ENCODE assay signal across 1 cellular context in the genomic region with DNA sequence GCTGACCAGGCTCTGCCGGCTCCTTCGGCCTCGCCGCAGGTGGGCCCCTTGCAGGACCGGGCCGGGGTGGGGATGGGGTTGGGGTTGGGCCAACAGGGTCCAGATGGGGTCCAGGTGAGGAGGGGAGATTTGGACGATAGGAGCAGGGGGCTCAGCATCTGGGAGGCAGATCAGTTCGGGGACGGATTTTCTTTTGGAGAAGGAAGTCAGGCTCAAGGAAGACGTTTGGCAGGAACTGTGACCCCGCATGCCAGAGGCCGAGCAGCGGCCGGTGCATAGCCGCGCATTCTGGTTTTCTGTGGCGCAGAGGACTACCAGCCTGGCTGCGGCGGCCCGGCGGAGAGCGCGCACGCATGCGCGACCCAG.
TF ChIP-seq lines count a peak whose summit lies in the region.

No MANE protein-coding gene starts in this region.

TF ChIP-seq in GM12878, 131 proteins besides CTCF, POLR2A, EP300 and RAD21:
- peak; percentile 82; the same call in 1 of the 2 replicates for TF ChIP-seq NRF1 (conservative IDR thresholded peaks at IDR 0.05; ENCODE audit: low read depth, low read length)
- 0 out of 2 replicates have a peak, but pooled peaks have one; percentile 1 for TF ChIP-seq YY1 (IDR thresholded peaks at IDR 0.05; ENCODE audit: low read depth, low read length)
- TF ChIP-seq RUNX3 (IDR thresholded peaks at IDR 0.05; ENCODE audit: low read length), result peak; percentile 11; the same call in 1 of the 2 replicates
- TF ChIP-seq BHLHE40 (IDR thresholded peaks at IDR 0.05; ENCODE audit: borderline replicate concordance in 1 of 2, low read depth in 2 of 2, low read length in 1 of 2), result no peak
